Comparison of ENCODE assay signal across 1 cellular context in the genomic region with DNA sequence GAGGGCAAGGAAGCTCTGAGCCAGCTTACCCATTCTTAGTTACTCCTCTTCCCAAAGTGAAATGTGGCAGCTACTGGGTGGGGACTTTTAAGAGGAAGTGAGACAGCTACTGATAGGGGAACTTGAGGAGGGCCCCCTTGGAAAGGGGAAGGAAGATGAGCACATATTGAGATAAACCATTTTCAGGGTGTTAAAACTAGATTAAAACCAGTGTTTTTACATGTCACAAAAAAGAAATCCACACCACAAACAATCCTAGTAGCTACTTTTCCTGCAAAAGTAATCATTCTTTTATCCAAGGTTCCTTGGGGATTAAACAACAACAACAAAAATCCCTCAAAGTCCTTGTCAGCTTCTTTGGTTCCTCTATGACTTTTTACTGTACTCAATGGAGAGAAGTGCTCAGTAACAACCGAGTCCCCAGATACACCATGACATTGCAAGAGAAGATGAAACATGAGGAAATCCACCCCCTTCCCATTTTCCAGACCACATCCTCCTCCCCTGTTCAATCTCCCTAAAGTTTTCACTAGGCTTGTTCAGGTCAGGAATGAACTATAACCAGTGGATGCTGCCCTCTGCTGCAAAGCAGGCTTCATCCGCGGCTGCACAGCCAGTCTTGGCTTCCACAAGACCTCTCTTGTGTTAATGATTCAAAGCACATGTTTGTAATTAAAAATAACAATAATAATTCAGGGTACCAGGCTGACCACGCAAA.
TF ChIP-seq lines count a peak whose summit lies in the region.

No MANE protein-coding gene starts in this region.

TF ChIP-seq in K562, 482 proteins besides CTCF, POLR2A, EP300 and RAD21 (continues in another document):
- TF ChIP-seq, protein P1, sequence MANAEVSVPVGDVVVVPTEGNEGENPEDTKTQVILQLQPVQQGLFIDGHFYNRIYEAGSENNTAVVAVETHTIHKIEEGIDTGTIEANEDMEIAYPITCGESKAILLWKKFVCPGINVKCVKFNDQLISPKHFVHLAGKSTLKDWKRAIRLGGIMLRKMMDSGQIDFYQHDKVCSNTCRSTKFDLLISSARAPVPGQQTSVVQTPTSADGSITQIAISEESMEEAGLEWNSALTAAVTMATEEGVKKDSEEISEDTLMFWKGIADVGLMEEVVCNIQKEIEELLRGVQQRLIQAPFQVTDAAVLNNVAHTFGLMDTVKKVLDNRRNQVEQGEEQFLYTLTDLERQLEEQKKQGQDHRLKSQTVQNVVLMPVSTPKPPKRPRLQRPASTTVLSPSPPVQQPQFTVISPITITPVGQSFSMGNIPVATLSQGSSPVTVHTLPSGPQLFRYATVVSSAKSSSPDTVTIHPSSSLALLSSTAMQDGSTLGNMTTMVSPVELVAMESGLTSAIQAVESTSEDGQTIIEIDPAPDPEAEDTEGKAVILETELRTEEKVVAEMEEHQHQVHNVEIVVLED (CRISPR knock-in tag; IDR thresholded peaks at IDR 0.05): no peak
- TF ChIP-seq MAFG (tag; conservative IDR thresholded peaks at IDR 0.05) (no peak), RFX5 (IDR thresholded peaks at IDR 0.05; ENCODE audit: low read depth, low read length) (no peak), SMARCA4 (IDR thresholded peaks at IDR 0.05) (peak; percentile 55; the same call in 1 of the 2 replicates), MTA3 (IDR thresholded peaks at IDR 0.05; ENCODE audit: borderline replicate concordance) (0 out of 2 replicates have a peak, but pooled peaks have one; percentile 22), ARID1B (IDR thresholded peaks at IDR 0.05) (peak; percentile 67), ZNF253 (CRISPR knock-in tag; conservative IDR thresholded peaks at IDR 0.05) (no peak), TCF3 (CRISPR knock-in tag; IDR thresholded peaks at IDR 0.05) (peak; percentile 59), RCOR1 (IDR thresholded peaks at IDR 0.05; ENCODE audit: borderline replicate concordance in 1 of 2, low read depth in 2 of 2, low read length in 2 of 2) (0 out of 4 replicates have a peak, but pooled peaks of 1 of the 2 experiments have one; percentile 17), SP2 (IDR thresholded peaks at IDR 0.05; ENCODE audit: extremely low read depth, low read depth, low read length, poor library complexity, severe bottlenecking) (no peak), ZNF134 (CRISPR knock-in tag; conservative IDR thresholded peaks at IDR 0.05) (no peak), GABPA (tag; conservative IDR thresholded peaks at IDR 0.05; ENCODE audit: low read depth) (0 out of 2 replicates have a peak, but pooled peaks have one; percentile 34), SMARCE1 (IDR thresholded peaks at IDR 0.05) (peak; percentile 44; the same call in 1 of the 2 replicates), ZC3H11A (IDR thresholded peaks at IDR 0.05; ENCODE audit: low read depth, low read length) (no peak), TCF7 (IDR thresholded peaks at IDR 0.05; ENCODE audit: borderline replicate concordance) (no peak), LCOR (CRISPR knock-in tag; IDR thresholded peaks at IDR 0.05) (0 out of 2 replicates have a peak, but pooled peaks have one; percentile 30), ZNF395 (CRISPR knock-in tag; IDR thresholded peaks at IDR 0.05) (no peak), TBP (optimal IDR thresholded peaks at IDR 0.05; ENCODE audit: low read depth, low read length) (no peak), HNRNPH1 (optimal IDR thresholded peaks at IDR 0.05; ENCODE audit: low read depth, low read length) (no peak), ZNF133 (CRISPR knock-in tag; IDR thresholded peaks at IDR 0.05) (no peak), POLR2H (tag; IDR thresholded peaks at IDR 0.05; ENCODE audit: low read depth) (0 out of 2 replicates have a peak, but pooled peaks have one; percentile 14), LEF1 (IDR thresholded peaks at IDR 0.05) (peak; percentile 55; the same call in 1 of the 2 replicates), CBFA2T3 (IDR thresholded peaks at IDR 0.05) (peak; percentile 31; the same call in 1 of the 2 replicates), PRDM10 (IDR thresholded peaks at IDR 0.05; ENCODE audit: partially characterized antibody) (peak; percentile 81), THRAP3 (IDR thresholded peaks at IDR 0.05; ENCODE audit: borderline replicate concordance) (0 out of 2 replicates have a peak, but pooled peaks have one; percentile 41), PCBP2 (IDR thresholded peaks at IDR 0.05; ENCODE audit: low read depth, low read length, poor library complexity, severe bottlenecking) (no peak), MGA (IDR thresholded peaks at IDR 0.05) (no peak)
- TF ChIP-seq, protein P2, sequence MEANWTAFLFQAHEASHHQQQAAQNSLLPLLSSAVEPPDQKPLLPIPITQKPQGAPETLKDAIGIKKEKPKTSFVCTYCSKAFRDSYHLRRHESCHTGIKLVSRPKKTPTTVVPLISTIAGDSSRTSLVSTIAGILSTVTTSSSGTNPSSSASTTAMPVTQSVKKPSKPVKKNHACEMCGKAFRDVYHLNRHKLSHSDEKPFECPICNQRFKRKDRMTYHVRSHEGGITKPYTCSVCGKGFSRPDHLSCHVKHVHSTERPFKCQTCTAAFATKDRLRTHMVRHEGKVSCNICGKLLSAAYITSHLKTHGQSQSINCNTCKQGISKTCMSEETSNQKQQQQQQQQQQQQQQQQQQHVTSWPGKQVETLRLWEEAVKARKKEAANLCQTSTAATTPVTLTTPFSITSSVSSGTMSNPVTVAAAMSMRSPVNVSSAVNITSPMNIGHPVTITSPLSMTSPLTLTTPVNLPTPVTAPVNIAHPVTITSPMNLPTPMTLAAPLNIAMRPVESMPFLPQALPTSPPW (CRISPR knock-in tag; IDR thresholded peaks at IDR 0.05): peak; percentile 32; the same call in 1 of the 2 replicates
- TF ChIP-seq, protein P3, sequence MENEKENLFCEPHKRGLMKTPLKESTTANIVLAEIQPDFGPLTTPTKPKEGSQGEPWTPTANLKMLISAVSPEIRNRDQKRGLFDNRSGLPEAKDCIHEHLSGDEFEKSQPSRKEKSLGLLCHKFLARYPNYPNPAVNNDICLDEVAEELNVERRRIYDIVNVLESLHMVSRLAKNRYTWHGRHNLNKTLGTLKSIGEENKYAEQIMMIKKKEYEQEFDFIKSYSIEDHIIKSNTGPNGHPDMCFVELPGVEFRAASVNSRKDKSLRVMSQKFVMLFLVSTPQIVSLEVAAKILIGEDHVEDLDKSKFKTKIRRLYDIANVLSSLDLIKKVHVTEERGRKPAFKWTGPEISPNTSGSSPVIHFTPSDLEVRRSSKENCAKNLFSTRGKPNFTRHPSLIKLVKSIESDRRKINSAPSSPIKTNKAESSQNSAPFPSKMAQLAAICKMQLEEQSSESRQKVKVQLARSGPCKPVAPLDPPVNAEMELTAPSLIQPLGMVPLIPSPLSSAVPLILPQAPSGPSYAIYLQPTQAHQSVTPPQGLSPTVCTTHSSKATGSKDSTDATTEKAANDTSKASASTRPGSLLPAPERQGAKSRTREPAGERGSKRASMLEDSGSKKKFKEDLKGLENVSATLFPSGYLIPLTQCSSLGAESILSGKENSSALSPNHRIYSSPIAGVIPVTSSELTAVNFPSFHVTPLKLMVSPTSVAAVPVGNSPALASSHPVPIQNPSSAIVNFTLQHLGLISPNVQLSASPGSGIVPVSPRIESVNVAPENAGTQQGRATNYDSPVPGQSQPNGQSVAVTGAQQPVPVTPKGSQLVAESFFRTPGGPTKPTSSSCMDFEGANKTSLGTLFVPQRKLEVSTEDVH (IDR thresholded peaks at IDR 0.05; ENCODE audit: low read depth, partially characterized antibody): no peak
